In genomic region chr1:173502104-173502503, GRCh38 we compare ENCODE assay signal across 19 cellular contexts. TPM values are rescaled to one million over a fixed set of nuclear protein-coding genes. Genes with fewer than 3 reads are reported as not detected.
A peak's percentile ranks its signal among the peaks of the same experiment; 100 is the strongest.
DNase-seq lines count a peak whose midpoint lies in the region; ATAC-seq, FAIRE-seq and TF ChIP-seq lines count a peak whose summit lies in the region.
"Had no signal": no experiment of that assay in that cellular context is flagged by ENCODE, and none has a peak within 500 bp of the region (broad histone marks: within the 10 kb centered on the region; RNA-seq: fewer than 3 reads in every experiment).

No MANE protein-coding gene starts in this region.

- TF ChIP-seq CTCF in GM23338 (conservative IDR thresholded peaks at IDR 0.05; ENCODE audit: low read depth in 2 of 2) (no peak), right lobe of liver (IDR thresholded peaks at IDR 0.05) (no peak), left lung (IDR thresholded peaks at IDR 0.05) (no peak)

- no peak overlapping the region for H3K4me2 ChIP-seq in GM23338
- H3K4me2 ChIP-seq: BLaER1 treated with 17β-estradiol and CSF1 and Interleukin-3, amounts not matched to agents 10 nM and 100 nM had no signal

- H3K4me1 ChIP-seq in GM23338 (ENCODE audit: insufficient read depth) (peaks cover 6% of the 10 kb centered on the region; the same call in 1 of the 2 replicates), right lobe of liver (peaks cover 0 to 29% (median 4%) of the 10 kb centered on the region in 4 donors), small intestine (ENCODE audit: control insufficient read depth in 2 of 2, insufficient read depth in 1 of 2, low read depth in 1 of 2, low read length in 1 of 2) (no peaks in the 10 kb centered on the region), left lung (no peaks in the 10 kb centered on the region)
- H3K4me1 ChIP-seq: BLaER1 treated with 17β-estradiol and CSF1 and Interleukin-3, amounts not matched to agents 10 nM and 100 nM had no signal

- H3K36me3 ChIP-seq in GM23338 (ENCODE audit: insufficient read depth): peaks cover 3% of the 10 kb centered on the region; the same call in 1 of the 2 replicates
- H3K36me3 ChIP-seq in right lobe of liver: no peaks in the 10 kb centered on the region
- H3K36me3 ChIP-seq in small intestine (ENCODE audit: control insufficient read depth in 2 of 2, insufficient read depth in 2 of 2, low read length in 2 of 2): no peaks in the 10 kb centered on the region
- no peaks in the 10 kb centered on the region for H3K36me3 ChIP-seq in left lung
- H3K36me3 ChIP-seq: BLaER1 treated with 17β-estradiol and CSF1 and Interleukin-3, amounts not matched to agents 10 nM and 100 nM had no signal

- no peak overlapping the region for H3K27ac Mint-ChIP-seq in GM23338
- H3K27ac Mint-ChIP-seq: B cell; CD8-positive, alpha-beta T cell; HFFc6; IgD-negative memory B cell had no signal

- H3K9me3 ChIP-seq in right lobe of liver (no peaks in the 10 kb centered on the region), small intestine (ENCODE audit: control insufficient read depth, low read depth) (no peaks in the 10 kb centered on the region), left lung (no peaks in the 10 kb centered on the region)

- H3K27me3 Mint-ChIP-seq in GM23338 (ENCODE audit: insufficient read depth, low read depth, poor library complexity): peaks cover 2% of the 10 kb centered on the region
- H3K27me3 Mint-ChIP-seq: B cell had no signal

- no peak for FAIRE-seq in small intestine (lab: Jason Lieb, UNC)
- FAIRE-seq: HTR-8/SVneo had no signal

- ATAC-seq in GM23338: no peak
- ATAC-seq in right lobe of liver: peak; percentile 58 to 68 (median 64)
- ATAC-seq in left lung: no peak
- ATAC-seq: CD8-positive, alpha-beta T cell; HCT116 had no signal

- DNase-seq in GM23338 (ENCODE audit: low spot score): no peak
- peak; percentile 24 for DNase-seq in kidney tubule cell (ENCODE audit: low spot score)
- peak in 2 of 3 donors; percentile 64 to 78 for DNase-seq in right lobe of liver
- DNase-seq in small intestine: peak; percentile 22
- no peak for DNase-seq in left lung
- no peak for DNase-seq in T-helper 2 cell
- DNase-seq in DMS153 (lab: John Stamatoyannopoulos, UW): no peak
- DNase-seq: CD8-positive, alpha-beta T cell; DMS 273 treated with DMSO at 0.1 percent for 48 hours; DMS79 treated with DMSO at 0.1 percent for 48 hours; GF-D8; GOT3; H7; HFFc6 had no signal

- H3F3A ChIP-seq in GM23338 (replicated peaks; ENCODE audit: low read depth): no peaks in the 10 kb centered on the region

- no peaks in the 10 kb centered on the region for H3K79me2 ChIP-seq in GM23338 (replicated peaks; ENCODE audit: insufficient read depth)

- peaks cover 13% of the 10 kb centered on the region for H3K4me1 Mint-ChIP-seq in GM23338
- H3K4me1 Mint-ChIP-seq: B cell had no signal

- no peak overlapping the region for H3K27ac ChIP-seq in GM23338 (ENCODE audit: low read depth)
- H3K27ac ChIP-seq in right lobe of liver: peak overlapping the region; percentile 41 to 93 (median 89)
- no peak overlapping the region for H3K27ac ChIP-seq in small intestine (ENCODE audit: low read depth in 1 of 2, low read length in 1 of 2)
- H3K27ac ChIP-seq in left lung: no peak overlapping the region
- H3K27ac ChIP-seq: BLaER1 treated with 17β-estradiol and CSF1 and Interleukin-3, amounts not matched to agents 10 nM and 100 nM had no signal

- intact Hi-C loops in right lobe of liver (cut with DNase I): loop anchor here in 1 of 2 donors (10.0 kb wide), 1 partner anchor 67 kb away; no protein-coding TSS in a partner anchor
- intact Hi-C loops in left lung (cut with DNase I): no loop called here

- H3K36me3 Mint-ChIP-seq in GM23338 (ENCODE audit: low read depth): peaks cover 8% of the 10 kb centered on the region
- H3K36me3 Mint-ChIP-seq: CD8-positive, alpha-beta T cell had no signal

- TF ChIP-seq POLR2A in right lobe of liver (IDR thresholded peaks at IDR 0.05): peak; percentile 39

- 0 out of 2 replicates have a peak overlapping the region, but pooled peaks have one; percentile 38 for H2AFZ ChIP-seq in GM23338

- no peaks in the 10 kb centered on the region for H3K27me3 ChIP-seq in GM23338 (ENCODE audit: insufficient read depth)
- no peaks in the 10 kb centered on the region for H3K27me3 ChIP-seq in right lobe of liver
- H3K27me3 ChIP-seq in small intestine (ENCODE audit: control insufficient read depth in 2 of 2, insufficient read depth in 2 of 2, low read length in 2 of 2): peaks cover 0 to 2% of the 10 kb centered on the region in 2 donors
- no peaks in the 10 kb centered on the region for H3K27me3 ChIP-seq in left lung
- H3K27me3 ChIP-seq: BLaER1 treated with 17β-estradiol and CSF1 and Interleukin-3, amounts not matched to agents 10 nM and 100 nM had no signal

- H3K4me3 ChIP-seq in GM23338 (no peak overlapping the region), right lobe of liver (no peak overlapping the region), small intestine (ENCODE audit: low read depth in 1 of 2, low read length in 2 of 2) (no peak overlapping the region), left lung (no peak overlapping the region)
- H3K4me3 ChIP-seq: BLaER1 treated with 17β-estradiol and CSF1 and Interleukin-3, amounts not matched to agents 10 nM and 100 nM had no signal

- peaks cover 15% of the 10 kb centered on the region for H3K9me3 Mint-ChIP-seq in GM23338
- H3K9me3 Mint-ChIP-seq: CD8-positive, alpha-beta T cell; HFFc6 had no signal

- H4K20me1 ChIP-seq in GM23338 (replicated peaks; ENCODE audit: insufficient read depth): no peaks in the 10 kb centered on the region
- H4K20me1 ChIP-seq: BLaER1 treated with 17β-estradiol and CSF1 and Interleukin-3, amounts not matched to agents 10 nM and 100 nM had no signal

- H3K9me2 ChIP-seq in GM23338 (ENCODE audit: insufficient read depth): no peaks in the 10 kb centered on the region

- no peak overlapping the region for H3K4me3 Mint-ChIP-seq in GM23338
- H3K4me3 Mint-ChIP-seq: B cell; CD8-positive, alpha-beta T cell; HFFc6; IgD-negative memory B cell had no signal

- WGBS in right lobe of liver (ENCODE audit: insufficient coverage, low coverage, low lambda C conversion rate, missing lambda C conversion rate): no CpG with 5 or more reads among the region's 1 CpG
- WGBS in small intestine, 3 donors: 35 to 77% (median 45%) methylated on average over 1 of the region's 1 CpG

TF ChIP-seq in GM23338, 12 proteins besides CTCF, POLR2A, EP300 and RAD21 (continues in another document):
- TF ChIP-seq ZNF114 (CRISPR knock-in tag; IDR thresholded peaks at IDR 0.05): no peak

RNA-seq across cellular contexts. Expression of gene PRDX6, which starts 25.0 kb away (rescaled TPM):
- total RNA-seq in GM23338 (2014; rRNA removed; shearing (Covaris generic)): 448 and 516 TPM in 2 replicates
- 726 and 746 TPM in 2 replicates for polyA plus RNA-seq in GM23338 (2016; fragmentation: Nextera tagmentation; extraction: Ambion mirVana)
- 100 to 1,000 TPM; 213 to 552 (median 407) TPM for total RNA-seq in right lobe of liver
- 100 to 1,000 TPM; 125 to 233 (median 190) TPM for polyA plus RNA-seq in small intestine
- total RNA-seq in left lung: 100 to 1,000 TPM; 251 to 263 TPM

Comparison
In these comparisons a context has a peak if more than half of its experiments do, and no peak if none do; other contexts are left out.
1. ATAC-seq: peak in right lobe of liver (4 of 4); none in GM23338 (single experiment) and left lung (single experiment).
2. DNase-seq: peak in kidney tubule cell (single experiment), right lobe of liver (2 of 3) and small intestine (single experiment); none in GM23338 (single experiment), left lung (0 of 2), T-helper 2 cell (0 of 5) and DMS153 (single experiment).
3. H3K27ac ChIP-seq: peak in right lobe of liver (3 of 3); none in GM23338 (single experiment), small intestine (0 of 2) and left lung (0 of 2).